Comparison of ENCODE assay signal across 9 cellular contexts in genomic region chr1:156495401-156496140, GRCh38. TPM values are rescaled to one million over a fixed set of nuclear protein-coding genes. Genes with fewer than 3 reads are reported as not detected.
DNase-seq lines count a peak whose midpoint lies in the region; ATAC-seq, FAIRE-seq and TF ChIP-seq lines count a peak whose summit lies in the region.
"Had no signal": no experiment of that assay in that cellular context is flagged by ENCODE, and none has a peak within 500 bp of the region (broad histone marks: within the 10 kb centered on the region; RNA-seq: fewer than 3 reads in every experiment).

No MANE protein-coding gene starts in this region.

- TF ChIP-seq RAD21 in GM12878 (IDR thresholded peaks at IDR 0.05; ENCODE audit: insufficient read depth, low read depth, low read length): no peak

- intact Hi-C loops in GM12878 (cut with micrococcal nuclease; ENCODE audit: unreplicated experiment): no loop called here

- WGBS in GM12878 (ENCODE audit: insufficient coverage, insufficient replicate concordance, low lambda C conversion rate, missing lambda C conversion rate): 56% methylated on average over 9 of the region's 9 CpGs
- 64 to 65% methylated on average over 9 of the region's 9 CpGs for WGBS in lung, 2 donors

- no peaks in the 10 kb centered on the region for H3K27me3 ChIP-seq in GM12878 (replicated peaks in 1 of 2; ENCODE audit: control insufficient read depth in 2 of 2, insufficient read depth in 2 of 2, low read length in 1 of 2)
- H3K27me3 ChIP-seq in lung (ENCODE audit: control insufficient read depth, insufficient read depth): no peaks in the 10 kb centered on the region

- CTCF ChIA-PET in GM12878 (lab: Yijun Ruan, JAX): interaction anchor here (0.7 to 9.3 kb wide), 4 partner anchors 9 to 79 kb away, joined by 3 to 140 read pairs (median 4); no protein-coding TSS in a partner anchor

- H2AFZ ChIP-seq in GM12878 (ENCODE audit: control insufficient read depth, low read depth, low read length): no peak overlapping the region

- H3K36me3 ChIP-seq in GM12878 (ENCODE audit: control insufficient read depth in 2 of 2, insufficient read depth in 2 of 2, low read length in 1 of 2): peaks cover 2 to 7% of the 10 kb centered on the region in 2 experiments; a peak in 2 of 4 replicates
- peaks cover 0 to 4% of the 10 kb centered on the region in 2 donors for H3K36me3 ChIP-seq in lung (ENCODE audit: control insufficient read depth in 2 of 2, insufficient read depth in 2 of 2, low read length in 2 of 2)

- H3K27ac ChIP-seq in GM12878 (ENCODE audit: control insufficient read depth, insufficient read depth) (peak overlapping the region; percentile 59), lung (ENCODE audit: low read depth in 1 of 2, low read length in 1 of 2) (peak overlapping the region; percentile 2 to 69), temporal lobe (ENCODE audit: low read depth, low read length) (peak overlapping the region; percentile 90)

- in situ Hi-C loops in GM12878 (cut with MboI): no loop called here

- peak; percentile 68 for DNase-seq in SIG-M5 treated with dmso at 0.1 percent for 504 hours (lab: John Stamatoyannopoulos, UW; ENCODE audit: unreplicated experiment)
- DNase-seq in SIG-M5 (lab: John Stamatoyannopoulos, UW): no peak
- DNase-seq in GM12878 (ENCODE audit: low read depth, low spot score): no peak
- no peak for DNase-seq in lung (ENCODE audit: low spot score)
- no peak for DNase-seq in SW480 (ENCODE audit: low spot score)
- no peak for DNase-seq in NCI-H2196 treated with DMSO at 0.1 percent for 48 hours (lab: John Stamatoyannopoulos, UW; ENCODE audit: unreplicated experiment)
- DNase-seq: ACHN had no signal

- TF ChIP-seq EP300 in GM12878 (IDR thresholded peaks at IDR 0.05; ENCODE audit: borderline replicate concordance in 1 of 2, control insufficient read depth in 1 of 2, low read depth in 2 of 2, low read length in 2 of 2): no peak

- RAD21 ChIA-PET in GM12878 (lab: Charles Lee; ENCODE audit: unreplicated experiment): interaction anchor here (1.5 to 1.8 kb wide), 3 partner anchors 9 to 38 kb away, joined by 4 to 8 read pairs (median 5); no protein-coding TSS in a partner anchor

- H3K4me1 ChIP-seq in GM12878 (ENCODE audit: control insufficient read depth, insufficient read depth, low read length): peaks cover 66% of the 10 kb centered on the region
- H3K4me1 ChIP-seq in lung (ENCODE audit: control insufficient read depth in 2 of 2, insufficient read depth in 2 of 2, low read length in 2 of 2): peaks cover 58 to 78% of the 10 kb centered on the region in 2 donors

- TF ChIP-seq CTCF in GM12878 (IDR thresholded peaks at IDR 0.05 in 2 of 3, conservative IDR thresholded peaks at IDR 0.05 in 1 of 3; ENCODE audit: control insufficient read depth in 2 of 3, extremely low read depth in 1 of 3, insufficient read depth in 1 of 3, low read depth in 3 of 3, low read length in 3 of 3) (no peak), lung (IDR thresholded peaks at IDR 0.05; ENCODE audit: control extremely low read depth, extremely low read depth) (no peak)

- POLR2A ChIA-PET in GM12878 (lab: Charles Lee): interaction anchor here (17.1 to 23.9 kb wide), 2 partner anchors 5 to 8 kb away, joined by 630 read pairs; partner anchors contain the start of gene MEF2D

- H3K4me2 ChIP-seq in GM12878 (ENCODE audit: control insufficient read depth, insufficient read depth): peak overlapping the region; percentile 94

- H4K20me1 ChIP-seq in GM12878 (ENCODE audit: control insufficient read depth, insufficient read depth): no peaks in the 10 kb centered on the region

- H3K79me2 ChIP-seq in GM12878 (ENCODE audit: control insufficient read depth, insufficient read depth, low read length): peaks cover 100% of the 10 kb centered on the region

- no TSS peak for BruUV-seq in GM12878 (replicated peaks; lab: Mats Ljungman, UMichigan)

- H3K9ac ChIP-seq in GM12878 (ENCODE audit: control insufficient read depth, insufficient read depth, low read length): peak overlapping the region; percentile 44

- H3K4me3 ChIP-seq in GM12878 (peak overlapping the region; percentile 92), lung (no peak overlapping the region)

- SMC1A ChIA-PET in GM12878 (lab: Charles Lee; ENCODE audit: uncharacterized antibody, unreplicated experiment): interaction anchor here (0.8 to 21.2 kb wide), 3 partner anchors 6 to 38 kb away, joined by 3 to 460 read pairs (median 460); partner anchors contain the start of gene MEF2D

- TF ChIP-seq POLR2A in GM12878 (IDR thresholded peaks at IDR 0.05; ENCODE audit: low read depth, low read length): no peak

- no peak for FAIRE-seq in GM12878 (lab: Jason Lieb, UNC)

- ATAC-seq in GM12878 (no peak), lung (ENCODE audit: insufficient read depth, low FRiP score) (no peak), HG03097 (IDR thresholded peaks at IDR 0.05; ENCODE audit: low FRiP score, unreplicated experiment) (no peak)

- no peaks in the 10 kb centered on the region for H3K9me3 ChIP-seq in GM12878 (replicated peaks; ENCODE audit: control insufficient read depth, insufficient read depth, low read length)
- H3K9me3 ChIP-seq in lung (ENCODE audit: control insufficient read depth in 2 of 2, insufficient read depth in 1 of 2, low read length in 1 of 2): no peaks in the 10 kb centered on the region

TF ChIP-seq in GM12878, 131 proteins besides CTCF, POLR2A, EP300 and RAD21:
- no peak for TF ChIP-seq IRF3 (IDR thresholded peaks at IDR 0.05)
- no peak for TF ChIP-seq STAT3 (IDR thresholded peaks at IDR 0.05; ENCODE audit: low read depth, low read length)
- TF ChIP-seq IKZF1 (conservative IDR thresholded peaks at IDR 0.05): no peak
- 0 out of 2 replicates have a peak, but pooled peaks have one; percentile 0 for TF ChIP-seq TCF12 (IDR thresholded peaks at IDR 0.05; ENCODE audit: low read depth, low read length)
- TF ChIP-seq MTA3 (IDR thresholded peaks at IDR 0.05; ENCODE audit: borderline replicate concordance, low read length): no peak
- no peak for TF ChIP-seq CUX1 (IDR thresholded peaks at IDR 0.05; ENCODE audit: insufficient replicate concordance, low read depth, low read length)

RNA-seq across cellular contexts. Expression of gene MEF2D, which starts 5.0 kb away (rescaled TPM):
- 44.6 and 59.9 TPM in 2 replicates for total RNA-seq in GM12878 (2013; cell fraction: nucleolus; rRNA removed)
- total RNA-seq in GM12878 (2014; rRNA removed) (13.8 and 17.1 TPM in 2 replicates), GM12878 (2014; rRNA removed; fragmentation: Illumina TruSeq; extraction: Trizol) (8.1 and 9.1 TPM in 2 replicates), GM12878 (2021) (47.3 and 53.0 TPM in 2 replicates), lung (10 to 100 TPM; 23.0 to 52.5 TPM), temporal lobe (6.9 TPM)
- 10.6 TPM for polyA plus RNA-seq in GM12878 (2011; ENCODE audit: low read depth)
- polyA plus RNA-seq in GM12878 (2011; rRNA removed) (4.7 and 12.0 TPM in 2 replicates), GM12878 (2014; fragmentation: Illumina TruSeq; extraction: Trizol) (11.2 and 16.5 TPM in 2 replicates), GM12878 (2014; fragmentation: Nextera tagmentation; extraction: Ambion mirVana) (1 to 10 TPM in 1 of 2 experiments, under 1 TPM in 1; 0.61 to 1.3 TPM), GM12878 (2014; rRNA removed) (23.7 and 26.4 TPM in 2 replicates), GM12878 (2016; fragmentation: Nextera tagmentation; extraction: Ambion mirVana) (10 to 100 TPM; 38.2 to 44.2 TPM), lung (10 to 100 TPM; 23.0 to 23.3 TPM)
- 16.5 and 18.1 TPM in 2 replicates for polyA plus RNA-seq in GM12878 (2011; cell fraction: cytosol; rRNA removed)
- 34.0 and 52.7 TPM in 2 replicates for polyA plus RNA-seq in GM12878 (2011; cell fraction: nucleus; rRNA removed)
- 27.0 and 28.1 TPM in 2 replicates for polyA plus RNA-seq in GM12878 (2012)
- 13.3 and 13.9 TPM in 2 replicates for polyA minus RNA-seq in GM12878 (2011; rRNA and poly(A)+ RNA removed)
- polyA minus RNA-seq in GM12878 (2011; cell fraction: cytosol; rRNA and poly(A)+ RNA removed): 14.3 and 15.9 TPM in 2 replicates
- 11.0 and 24.5 TPM in 2 replicates for polyA minus RNA-seq in GM12878 (2011; cell fraction: nucleus; rRNA and poly(A)+ RNA removed)

Comparison
In these comparisons a context has a peak if more than half of its experiments do, and no peak if none do; other contexts are left out.
1. H3K27ac ChIP-seq: peak in every context shown above with its lines; median percentile 90 in temporal lobe; 59 in GM12878; 36 in lung.